Comparison of ENCODE assay signal across 1 cellular context in the genomic region with DNA sequence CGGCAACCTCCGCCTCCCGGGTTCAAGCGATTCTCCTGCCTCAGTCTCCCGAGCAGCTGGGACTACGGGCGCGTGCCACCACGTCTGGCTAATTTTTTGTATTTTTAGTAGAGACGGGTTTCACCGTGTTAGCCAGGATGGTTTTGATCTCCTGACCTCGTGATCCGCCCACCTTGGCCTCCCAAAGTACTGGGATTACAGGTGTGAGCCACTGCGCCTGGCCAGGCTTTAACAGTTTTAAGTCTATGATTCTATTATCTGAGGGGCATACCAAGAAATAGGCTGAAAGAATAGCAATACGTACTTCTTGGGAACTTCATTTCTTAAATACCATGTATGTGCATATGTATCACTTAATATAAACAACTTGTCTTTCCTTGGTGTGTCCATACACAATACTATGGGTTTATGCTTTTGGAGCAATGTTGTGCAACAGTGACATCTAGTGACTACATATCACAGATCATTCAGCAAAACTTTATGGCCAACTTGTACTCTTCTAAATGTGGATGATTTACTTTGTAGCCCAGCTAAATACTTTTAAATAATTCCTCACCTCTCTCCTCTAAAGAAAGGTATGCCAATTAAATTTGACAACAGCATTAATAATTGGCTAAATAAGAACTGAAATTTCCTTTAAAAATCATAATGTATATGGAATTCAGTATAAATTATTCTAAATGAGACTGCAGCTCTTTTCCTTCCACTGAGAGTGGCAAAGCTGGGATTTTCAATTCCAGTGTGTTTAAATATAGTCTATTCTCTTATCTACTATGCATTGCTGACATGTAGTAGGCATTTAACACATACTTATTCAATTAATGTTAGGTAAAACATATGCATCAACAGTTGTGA.
TF ChIP-seq lines count a peak whose summit lies in the region.

No MANE protein-coding gene starts in this region.

TF ChIP-seq in H1, 55 proteins besides CTCF, POLR2A, EP300 and RAD21:
- TF ChIP-seq FOSL1 (IDR thresholded peaks at IDR 0.05; ENCODE audit: insufficient read depth, low read depth, low read length) (no peak), CEBPB (IDR thresholded peaks at IDR 0.05; ENCODE audit: low read depth, low read length) (peak; percentile 59; the same call in 1 of the 2 replicates), ASH2L (IDR thresholded peaks at IDR 0.05; ENCODE audit: low read length) (no peak)
TF ChIP-seq in H1: peak in this region for 1.
